ENCODE assay signal across 28 cellular contexts in genomic region chr12:34368079-34368478, GRCh38.
"Had no signal": no experiment of that assay in that cellular context is flagged by ENCODE, and none has a peak within 500 bp of the region (broad histone marks: within the 10 kb centered on the region; RNA-seq: fewer than 3 reads in every experiment).

No MANE protein-coding gene starts in this region.

- H3K4me3 Mint-ChIP-seq: stimulated activated effector memory CD8-positive, alpha-beta T cell treated with anti-CD3 and anti-CD28 coated beads, Interleukin-12 subunit alpha, Interleukin-12 subunit beta, amount 100 ng/mL, for 72 hours; stimulated activated memory B cell treated with anti-CD40 and anti-IgM and Interleukin-4, amounts not matched to agents 10 μg/mL and 1 μg/mL and 100 μg/mL, for 72 hours; stimulated activated naive B cell treated with anti-CD40 and anti-IgM and Interleukin-4, amounts not matched to agents 10 μg/mL and 1 μg/mL and 100 μg/mL, for 72 hours; stimulated activated naive CD8-positive, alpha-beta T cell treated with anti-CD3 and anti-CD28 coated beads, Interleukin-15, amount 100 ng/mL, for 72 hours; stimulated activated naive CD8-positive, alpha-beta T cell treated with anti-CD3 and anti-CD28 coated beads, Interleukin-15, Interleukin-2, amounts not matched to agents 100 ng/mL and 50 ng/mL, for 24 hours; type B pancreatic cell had no signal

- DNase-seq: stimulated activated CD4-positive, alpha-beta T cell treated with anti-CD3 and anti-CD28 coated beads, Interleukin-2, amount 100 ng/mL, for 48 hours; stimulated activated CD4-positive, alpha-beta T cell treated with anti-CD3 and anti-CD28 coated beads, Interleukin-4, amount 100 ng/mL, for 1 hour; stimulated activated CD4-positive, alpha-beta T cell treated with anti-CD3 and anti-CD28 coated beads, Interleukin-4, amount 100 ng/mL, for 24 hours; stimulated activated CD4-positive, alpha-beta T cell treated with anti-CD3 and anti-CD28 coated beads, Interleukin-4, amount 100 ng/mL, for 4 hours; stimulated activated CD8-positive, alpha-beta memory T cell treated with anti-CD3 and anti-CD28 coated beads, Interleukin-4, amount 100 ng/mL, for 48 hours; stimulated activated naive B cell treated with anti-CD40 and anti-IgM and Interleukin-4, amounts not matched to agents 10 μg/mL and 1 μg/mL and 100 μg/mL, for 72 hours; stimulated activated naive CD4-positive, alpha-beta T cell; stimulated activated naive CD4-positive, alpha-beta T cell treated with Interleukin-2 at 50 U/mL for 16 hours; stimulated activated naive CD8-positive, alpha-beta T cell treated with anti-CD3 and anti-CD28 coated beads, Interleukin-15, amount 100 ng/mL, for 72 hours; stimulated activated naive CD8-positive, alpha-beta T cell treated with anti-CD3 and anti-CD28 coated beads, Interleukin-15, Interleukin-2, amounts not matched to agents 100 U/mL and 50 U/mL, for 24 hours; stomach; substantia nigra; testis; thyroid gland; tibial artery; transverse colon; trophoblast cell; upper lobe of left lung; upper lobe of right lung; uterus had no signal

- H3K27ac ChIP-seq: stomach, suprapubic skin, testis, thoracic aorta, thyroid gland, tibial artery, tibial nerve, transverse colon, upper lobe of left lung, upper lobe of right lung, uterus, vagina had no signal

- H3K4me1 ChIP-seq: stomach, suprapubic skin, testis, thyroid gland, tibial artery, tibial nerve, transverse colon, upper lobe of left lung, upper lobe of right lung, uterus, vagina had no signal

- H3K4me3 ChIP-seq: stomach, suprapubic skin, testis, thoracic aorta, thyroid gland, tibial artery, tibial nerve, transverse colon, upper lobe of left lung, upper lobe of right lung, uterus, vagina had no signal

- H3K36me3 ChIP-seq: stomach, suprapubic skin, thoracic aorta, thyroid gland, tibial artery, tibial nerve, transverse colon, upper lobe of left lung, upper lobe of right lung, uterus, vagina had no signal

- ATAC-seq: stimulated activated effector memory CD8-positive, alpha-beta T cell treated with anti-CD3 and anti-CD28 coated beads, Interleukin-12 subunit alpha, Interleukin-12 subunit beta, amount 100 ng/mL, for 72 hours; stimulated activated memory B cell treated with anti-CD40 and anti-IgM and Interleukin-4, amounts not matched to agents 10 μg/mL and 1 μg/mL and 100 μg/mL, for 72 hours; stimulated activated naive B cell treated with anti-CD40 and anti-IgM and Interleukin-4, amounts not matched to agents 10 μg/mL and 1 μg/mL and 100 μg/mL, for 72 hours; stimulated activated naive CD8-positive, alpha-beta T cell treated with anti-CD3 and anti-CD28 coated beads, Interleukin-15, amount 100 ng/mL, for 72 hours; stimulated activated naive CD8-positive, alpha-beta T cell treated with anti-CD3 and anti-CD28 coated beads, Interleukin-15, Interleukin-2, amounts not matched to agents 100 U/mL and 50 U/mL, for 24 hours; upper lobe of right lung had no signal

- H3K27me3 ChIP-seq: suprapubic skin, testis, thyroid gland, tibial artery, tibial nerve, transverse colon, upper lobe of left lung, upper lobe of right lung, uterus, vagina had no signal

- H3K9me3 ChIP-seq: testis, thyroid gland had no signal

- H3K27me3 Mint-ChIP-seq: stimulated activated naive B cell treated with anti-CD40 and anti-IgM and Interleukin-4, amounts not matched to agents 10 μg/mL and 1 μg/mL and 100 μg/mL, for 72 hours; stimulated activated naive CD8-positive, alpha-beta T cell treated with anti-CD3 and anti-CD28 coated beads, Interleukin-15, amount 100 ng/mL, for 72 hours; stimulated activated naive CD8-positive, alpha-beta T cell treated with anti-CD3 and anti-CD28 coated beads, Interleukin-15, Interleukin-2, amounts not matched to agents 100 ng/mL and 50 ng/mL, for 24 hours; type B pancreatic cell had no signal

- H3K36me3 Mint-ChIP-seq: stimulated activated effector memory CD8-positive, alpha-beta T cell treated with anti-CD3 and anti-CD28 coated beads, Interleukin-12 subunit alpha, Interleukin-12 subunit beta, amount 100 ng/mL, for 72 hours; stimulated activated memory B cell treated with anti-CD40 and anti-IgM and Interleukin-4, amounts not matched to agents 10 μg/mL and 1 μg/mL and 100 μg/mL, for 72 hours had no signal

- H3K27ac Mint-ChIP-seq: stimulated activated effector memory CD8-positive, alpha-beta T cell treated with anti-CD3 and anti-CD28 coated beads, Interleukin-12 subunit alpha, Interleukin-12 subunit beta, amount 100 ng/mL, for 72 hours; stimulated activated memory B cell treated with anti-CD40 and anti-IgM and Interleukin-4, amounts not matched to agents 10 μg/mL and 1 μg/mL and 100 μg/mL, for 72 hours; stimulated activated naive B cell treated with anti-CD40 and anti-IgM and Interleukin-4, amounts not matched to agents 10 μg/mL and 1 μg/mL and 100 μg/mL, for 72 hours; stimulated activated naive CD8-positive, alpha-beta T cell treated with anti-CD3 and anti-CD28 coated beads, Interleukin-15, amount 100 ng/mL, for 72 hours; stimulated activated naive CD8-positive, alpha-beta T cell treated with anti-CD3 and anti-CD28 coated beads, Interleukin-15, Interleukin-2, amounts not matched to agents 100 ng/mL and 50 ng/mL, for 24 hours; type B pancreatic cell had no signal

- H3K4me1 Mint-ChIP-seq: stimulated activated effector memory CD8-positive, alpha-beta T cell treated with anti-CD3 and anti-CD28 coated beads, Interleukin-12 subunit alpha, Interleukin-12 subunit beta, amount 100 ng/mL, for 72 hours; stimulated activated memory B cell treated with anti-CD40 and anti-IgM and Interleukin-4, amounts not matched to agents 10 μg/mL and 1 μg/mL and 100 μg/mL, for 72 hours; stimulated activated naive B cell treated with anti-CD40 and anti-IgM and Interleukin-4, amounts not matched to agents 10 μg/mL and 1 μg/mL and 100 μg/mL, for 72 hours; stimulated activated naive CD8-positive, alpha-beta T cell treated with anti-CD3 and anti-CD28 coated beads, Interleukin-15, amount 100 ng/mL, for 72 hours had no signal
